ENCODE assay signal across 1 cellular context in the genomic region with DNA sequence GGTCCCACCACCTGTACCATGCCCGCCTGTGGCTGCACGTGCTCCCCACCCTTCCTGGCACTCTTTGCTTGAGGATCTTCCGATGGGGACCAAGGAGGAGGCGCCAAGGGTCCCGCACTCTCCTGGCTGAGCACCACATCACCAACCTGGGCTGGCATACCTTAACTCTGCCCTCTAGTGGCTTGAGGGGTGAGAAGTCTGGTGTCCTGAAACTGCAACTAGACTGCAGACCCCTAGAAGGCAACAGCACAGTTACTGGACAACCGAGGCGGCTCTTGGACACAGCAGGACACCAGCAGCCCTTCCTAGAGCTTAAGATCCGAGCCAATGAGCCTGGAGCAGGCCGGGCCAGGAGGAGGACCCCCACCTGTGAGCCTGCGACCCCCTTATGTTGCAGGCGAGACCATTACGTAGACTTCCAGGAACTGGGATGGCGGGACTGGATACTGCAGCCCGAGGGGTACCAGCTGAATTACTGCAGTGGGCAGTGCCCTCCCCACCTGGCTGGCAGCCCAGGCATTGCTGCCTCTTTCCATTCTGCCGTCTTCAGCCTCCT.
TF ChIP-seq lines count a peak whose summit lies in the region.

No MANE protein-coding gene starts in this region.

TF ChIP-seq in K562, 482 proteins besides CTCF, POLR2A, EP300 and RAD21 (continued from another document):
- TF ChIP-seq GATAD2A (IDR thresholded peaks at IDR 0.05) (0 out of 2 replicates have a peak, but pooled peaks have one; percentile 19), MYNN (IDR thresholded peaks at IDR 0.05) (0 out of 2 replicates have a peak, but pooled peaks have one; percentile 53), MYNN (CRISPR knock-in tag; IDR thresholded peaks at IDR 0.05) (no peak), CBFA2T3 (IDR thresholded peaks at IDR 0.05) (no peak), ZBTB12 (CRISPR knock-in tag; IDR thresholded peaks at IDR 0.05) (no peak), NFE2L1 (tag; IDR thresholded peaks at IDR 0.05; ENCODE audit: borderline replicate concordance, low read depth) (no peak), CBX3 (IDR thresholded peaks at IDR 0.05; ENCODE audit: borderline replicate concordance in 1 of 2, low read length in 2 of 2) (peak in 1 of 2 experiments; percentile 48; a peak in 1 of 3 replicates), ZEB2 (IDR thresholded peaks at IDR 0.05) (peak; percentile 79; the same call in 1 of the 2 replicates), ATF1 (CRISPR knock-in tag; IDR thresholded peaks at IDR 0.05) (no peak), ATF1 (tag; IDR thresholded peaks at IDR 0.05) (no peak), SMC3 (conservative IDR thresholded peaks at IDR 0.05; ENCODE audit: insufficient read depth, low read depth, low read length) (peak; percentile 36; the same call in 1 of the 2 replicates), CBX1 (IDR thresholded peaks at IDR 0.05; ENCODE audit: low read depth) (0 out of 2 replicates have a peak, but pooled peaks have one; percentile 11), HCFC1 (IDR thresholded peaks at IDR 0.05; ENCODE audit: low read depth, low read length) (0 out of 2 replicates have a peak, but pooled peaks have one; percentile 25), SMARCA5 (IDR thresholded peaks at IDR 0.05) (peak; percentile 19; the same call in 1 of the 2 replicates), ARNT (IDR thresholded peaks at IDR 0.05) (0 out of 4 replicates have a peak, but pooled peaks of 1 of the 2 experiments have one; percentile 42), HNRNPLL (IDR thresholded peaks at IDR 0.05; ENCODE audit: low read depth, low read length, poor library complexity, severe bottlenecking) (peak; percentile 36), PRDM10 (IDR thresholded peaks at IDR 0.05; ENCODE audit: partially characterized antibody) (no peak), RFX1 (IDR thresholded peaks at IDR 0.05) (no peak), NCOA2 (IDR thresholded peaks at IDR 0.05; ENCODE audit: partially characterized antibody in 2 of 2) (no peak), ZBTB7A (IDR thresholded peaks at IDR 0.05; ENCODE audit: borderline replicate concordance, control insufficient read depth, low read depth, low read length) (peak; percentile 67; the same call in 1 of the 2 replicates), SMAD4 (CRISPR knock-in tag; conservative IDR thresholded peaks at IDR 0.05) (peak; percentile 75), TEAD1 (CRISPR knock-in tag; IDR thresholded peaks at IDR 0.05) (peak in 1 of 2 experiments; percentile 30; a peak in 1 of 4 replicates)
- TF ChIP-seq, protein P1, sequence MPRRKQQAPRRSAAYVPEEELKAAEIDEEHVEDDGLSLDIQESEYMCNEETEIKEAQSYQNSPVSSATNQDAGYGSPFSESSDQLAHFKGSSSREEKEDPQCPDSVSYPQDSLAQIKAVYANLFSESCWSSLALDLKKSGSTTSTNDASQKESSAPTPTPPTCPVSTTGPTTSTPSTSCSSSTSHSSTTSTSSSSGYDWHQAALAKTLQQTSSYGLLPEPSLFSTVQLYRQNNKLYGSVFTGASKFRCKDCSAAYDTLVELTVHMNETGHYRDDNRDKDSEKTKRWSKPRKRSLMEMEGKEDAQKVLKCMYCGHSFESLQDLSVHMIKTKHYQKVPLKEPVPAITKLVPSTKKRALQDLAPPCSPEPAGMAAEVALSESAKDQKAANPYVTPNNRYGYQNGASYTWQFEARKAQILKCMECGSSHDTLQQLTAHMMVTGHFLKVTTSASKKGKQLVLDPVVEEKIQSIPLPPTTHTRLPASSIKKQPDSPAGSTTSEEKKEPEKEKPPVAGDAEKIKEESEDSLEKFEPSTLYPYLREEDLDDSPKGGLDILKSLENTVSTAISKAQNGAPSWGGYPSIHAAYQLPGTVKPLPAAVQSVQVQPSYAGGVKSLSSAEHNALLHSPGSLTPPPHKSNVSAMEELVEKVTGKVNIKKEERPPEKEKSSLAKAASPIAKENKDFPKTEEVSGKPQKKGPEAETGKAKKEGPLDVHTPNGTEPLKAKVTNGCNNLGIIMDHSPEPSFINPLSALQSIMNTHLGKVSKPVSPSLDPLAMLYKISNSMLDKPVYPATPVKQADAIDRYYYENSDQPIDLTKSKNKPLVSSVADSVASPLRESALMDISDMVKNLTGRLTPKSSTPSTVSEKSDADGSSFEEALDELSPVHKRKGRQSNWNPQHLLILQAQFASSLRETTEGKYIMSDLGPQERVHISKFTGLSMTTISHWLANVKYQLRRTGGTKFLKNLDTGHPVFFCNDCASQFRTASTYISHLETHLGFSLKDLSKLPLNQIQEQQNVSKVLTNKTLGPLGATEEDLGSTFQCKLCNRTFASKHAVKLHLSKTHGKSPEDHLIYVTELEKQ (CRISPR knock-in tag; IDR thresholded peaks at IDR 0.05), result 0 out of 2 replicates have a peak, but pooled peaks have one; percentile 28
- TF ChIP-seq, protein P2, sequence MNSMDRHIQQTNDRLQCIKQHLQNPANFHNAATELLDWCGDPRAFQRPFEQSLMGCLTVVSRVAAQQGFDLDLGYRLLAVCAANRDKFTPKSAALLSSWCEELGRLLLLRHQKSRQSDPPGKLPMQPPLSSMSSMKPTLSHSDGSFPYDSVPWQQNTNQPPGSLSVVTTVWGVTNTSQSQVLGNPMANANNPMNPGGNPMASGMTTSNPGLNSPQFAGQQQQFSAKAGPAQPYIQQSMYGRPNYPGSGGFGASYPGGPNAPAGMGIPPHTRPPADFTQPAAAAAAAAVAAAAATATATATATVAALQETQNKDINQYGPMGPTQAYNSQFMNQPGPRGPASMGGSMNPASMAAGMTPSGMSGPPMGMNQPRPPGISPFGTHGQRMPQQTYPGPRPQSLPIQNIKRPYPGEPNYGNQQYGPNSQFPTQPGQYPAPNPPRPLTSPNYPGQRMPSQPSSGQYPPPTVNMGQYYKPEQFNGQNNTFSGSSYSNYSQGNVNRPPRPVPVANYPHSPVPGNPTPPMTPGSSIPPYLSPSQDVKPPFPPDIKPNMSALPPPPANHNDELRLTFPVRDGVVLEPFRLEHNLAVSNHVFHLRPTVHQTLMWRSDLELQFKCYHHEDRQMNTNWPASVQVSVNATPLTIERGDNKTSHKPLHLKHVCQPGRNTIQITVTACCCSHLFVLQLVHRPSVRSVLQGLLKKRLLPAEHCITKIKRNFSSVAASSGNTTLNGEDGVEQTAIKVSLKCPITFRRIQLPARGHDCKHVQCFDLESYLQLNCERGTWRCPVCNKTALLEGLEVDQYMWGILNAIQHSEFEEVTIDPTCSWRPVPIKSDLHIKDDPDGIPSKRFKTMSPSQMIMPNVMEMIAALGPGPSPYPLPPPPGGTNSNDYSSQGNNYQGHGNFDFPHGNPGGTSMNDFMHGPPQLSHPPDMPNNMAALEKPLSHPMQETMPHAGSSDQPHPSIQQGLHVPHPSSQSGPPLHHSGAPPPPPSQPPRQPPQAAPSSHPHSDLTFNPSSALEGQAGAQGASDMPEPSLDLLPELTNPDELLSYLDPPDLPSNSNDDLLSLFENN (IDR thresholded peaks at IDR 0.05; ENCODE audit: low read depth in 2 of 2, low read length in 2 of 2), result no peak
- TF ChIP-seq, protein P3, sequence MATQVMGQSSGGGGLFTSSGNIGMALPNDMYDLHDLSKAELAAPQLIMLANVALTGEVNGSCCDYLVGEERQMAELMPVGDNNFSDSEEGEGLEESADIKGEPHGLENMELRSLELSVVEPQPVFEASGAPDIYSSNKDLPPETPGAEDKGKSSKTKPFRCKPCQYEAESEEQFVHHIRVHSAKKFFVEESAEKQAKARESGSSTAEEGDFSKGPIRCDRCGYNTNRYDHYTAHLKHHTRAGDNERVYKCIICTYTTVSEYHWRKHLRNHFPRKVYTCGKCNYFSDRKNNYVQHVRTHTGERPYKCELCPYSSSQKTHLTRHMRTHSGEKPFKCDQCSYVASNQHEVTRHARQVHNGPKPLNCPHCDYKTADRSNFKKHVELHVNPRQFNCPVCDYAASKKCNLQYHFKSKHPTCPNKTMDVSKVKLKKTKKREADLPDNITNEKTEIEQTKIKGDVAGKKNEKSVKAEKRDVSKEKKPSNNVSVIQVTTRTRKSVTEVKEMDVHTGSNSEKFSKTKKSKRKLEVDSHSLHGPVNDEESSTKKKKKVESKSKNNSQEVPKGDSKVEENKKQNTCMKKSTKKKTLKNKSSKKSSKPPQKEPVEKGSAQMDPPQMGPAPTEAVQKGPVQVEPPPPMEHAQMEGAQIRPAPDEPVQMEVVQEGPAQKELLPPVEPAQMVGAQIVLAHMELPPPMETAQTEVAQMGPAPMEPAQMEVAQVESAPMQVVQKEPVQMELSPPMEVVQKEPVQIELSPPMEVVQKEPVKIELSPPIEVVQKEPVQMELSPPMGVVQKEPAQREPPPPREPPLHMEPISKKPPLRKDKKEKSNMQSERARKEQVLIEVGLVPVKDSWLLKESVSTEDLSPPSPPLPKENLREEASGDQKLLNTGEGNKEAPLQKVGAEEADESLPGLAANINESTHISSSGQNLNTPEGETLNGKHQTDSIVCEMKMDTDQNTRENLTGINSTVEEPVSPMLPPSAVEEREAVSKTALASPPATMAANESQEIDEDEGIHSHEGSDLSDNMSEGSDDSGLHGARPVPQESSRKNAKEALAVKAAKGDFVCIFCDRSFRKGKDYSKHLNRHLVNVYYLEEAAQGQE (CRISPR knock-in tag; IDR thresholded peaks at IDR 0.05; ENCODE audit: low read depth), result 0 out of 2 replicates have a peak, but pooled peaks have one; percentile 39
- TF ChIP-seq, protein P4, sequence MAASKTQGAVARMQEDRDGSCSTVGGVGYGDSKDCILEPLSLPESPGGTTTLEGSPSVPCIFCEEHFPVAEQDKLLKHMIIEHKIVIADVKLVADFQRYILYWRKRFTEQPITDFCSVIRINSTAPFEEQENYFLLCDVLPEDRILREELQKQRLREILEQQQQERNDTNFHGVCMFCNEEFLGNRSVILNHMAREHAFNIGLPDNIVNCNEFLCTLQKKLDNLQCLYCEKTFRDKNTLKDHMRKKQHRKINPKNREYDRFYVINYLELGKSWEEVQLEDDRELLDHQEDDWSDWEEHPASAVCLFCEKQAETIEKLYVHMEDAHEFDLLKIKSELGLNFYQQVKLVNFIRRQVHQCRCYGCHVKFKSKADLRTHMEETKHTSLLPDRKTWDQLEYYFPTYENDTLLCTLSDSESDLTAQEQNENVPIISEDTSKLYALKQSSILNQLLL (CRISPR knock-in tag; IDR thresholded peaks at IDR 0.05; ENCODE audit: borderline replicate concordance), result no peak
- TF ChIP-seq, protein P5, sequence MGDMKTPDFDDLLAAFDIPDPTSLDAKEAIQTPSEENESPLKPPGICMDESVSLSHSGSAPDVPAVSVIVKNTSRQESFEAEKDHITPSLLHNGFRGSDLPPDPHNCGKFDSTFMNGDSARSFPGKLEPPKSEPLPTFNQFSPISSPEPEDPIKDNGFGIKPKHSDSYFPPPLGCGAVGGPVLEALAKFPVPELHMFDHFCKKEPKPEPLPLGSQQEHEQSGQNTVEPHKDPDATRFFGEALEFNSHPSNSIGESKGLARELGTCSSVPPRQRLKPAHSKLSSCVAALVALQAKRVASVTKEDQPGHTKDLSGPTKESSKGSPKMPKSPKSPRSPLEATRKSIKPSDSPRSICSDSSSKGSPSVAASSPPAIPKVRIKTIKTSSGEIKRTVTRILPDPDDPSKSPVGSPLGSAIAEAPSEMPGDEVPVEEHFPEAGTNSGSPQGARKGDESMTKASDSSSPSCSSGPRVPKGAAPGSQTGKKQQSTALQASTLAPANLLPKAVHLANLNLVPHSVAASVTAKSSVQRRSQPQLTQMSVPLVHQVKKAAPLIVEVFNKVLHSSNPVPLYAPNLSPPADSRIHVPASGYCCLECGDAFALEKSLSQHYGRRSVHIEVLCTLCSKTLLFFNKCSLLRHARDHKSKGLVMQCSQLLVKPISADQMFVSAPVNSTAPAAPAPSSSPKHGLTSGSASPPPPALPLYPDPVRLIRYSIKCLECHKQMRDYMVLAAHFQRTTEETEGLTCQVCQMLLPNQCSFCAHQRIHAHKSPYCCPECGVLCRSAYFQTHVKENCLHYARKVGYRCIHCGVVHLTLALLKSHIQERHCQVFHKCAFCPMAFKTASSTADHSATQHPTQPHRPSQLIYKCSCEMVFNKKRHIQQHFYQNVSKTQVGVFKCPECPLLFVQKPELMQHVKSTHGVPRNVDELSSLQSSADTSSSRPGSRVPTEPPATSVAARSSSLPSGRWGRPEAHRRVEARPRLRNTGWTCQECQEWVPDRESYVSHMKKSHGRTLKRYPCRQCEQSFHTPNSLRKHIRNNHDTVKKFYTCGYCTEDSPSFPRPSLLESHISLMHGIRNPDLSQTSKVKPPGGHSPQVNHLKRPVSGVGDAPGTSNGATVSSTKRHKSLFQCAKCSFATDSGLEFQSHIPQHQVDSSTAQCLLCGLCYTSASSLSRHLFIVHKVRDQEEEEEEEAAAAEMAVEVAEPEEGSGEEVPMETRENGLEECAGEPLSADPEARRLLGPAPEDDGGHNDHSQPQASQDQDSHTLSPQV (IDR thresholded peaks at IDR 0.05), result peak; percentile 69; the same call in 1 of the 2 replicates
TF ChIP-seq in K562: peak in this region for 53.
